In genomic region chr2:190121971-190122370, GRCh38 we compare ENCODE assay signal across 8 cellular contexts. TPM values are rescaled to one million over a fixed set of nuclear protein-coding genes. Genes with fewer than 3 reads are reported as not detected.
A peak's percentile ranks its signal among the peaks of the same experiment; 100 is the strongest.
DNase-seq lines count a peak whose midpoint lies in the region; ATAC-seq and TF ChIP-seq lines count a peak whose summit lies in the region.

No MANE protein-coding gene starts in this region.

- no peaks in the 10 kb centered on the region for H3K4me1 Mint-ChIP-seq in chondrocyte (ENCODE audit: low read depth)

- no peak overlapping the region for H3K4me3 ChIP-seq in vagina

- intact Hi-C loops in vagina (cut with DNase I): no loop called here

- TF ChIP-seq POLR2A in vagina (IDR thresholded peaks at IDR 0.05): no peak

- H3K9me3 Mint-ChIP-seq in chondrocyte (ENCODE audit: low read depth): no peaks in the 10 kb centered on the region

- H3K9me3 ChIP-seq in vagina: no peaks in the 10 kb centered on the region

- H3K27me3 Mint-ChIP-seq in chondrocyte (ENCODE audit: low read depth): no peaks in the 10 kb centered on the region

- peak; percentile 86 for DNase-seq in Ammon's horn (ENCODE audit: low spot score)
- DNase-seq in LoVo (ENCODE audit: low spot score): peak; percentile 22
- no peak for DNase-seq in chondrocyte (ENCODE audit: low spot score)
- DNase-seq in pons (ENCODE audit: low spot score): peak; percentile 95
- no peak for DNase-seq in cortex of kidney (lab: John Stamatoyannopoulos, UW)
- DNase-seq in activated gamma-delta T cell treated with Interleukin-2 at 50 U/mL for 16 hours: no peak
- DNase-seq in vagina (ENCODE audit: extremely low spot score in 2 of 2): no peak

- H3K27ac Mint-ChIP-seq in chondrocyte (ENCODE audit: unreplicated experiment): no peak overlapping the region

- peaks cover 5% of the 10 kb centered on the region for H3K4me1 ChIP-seq in vagina

- TF ChIP-seq CTCF in chondrocyte (IDR thresholded peaks at IDR 0.05) (peak; percentile 79), vagina (IDR thresholded peaks at IDR 0.05) (no peak)

- no peak overlapping the region for H3K4me3 Mint-ChIP-seq in chondrocyte (ENCODE audit: unreplicated experiment)

- no peaks in the 10 kb centered on the region for H3K27me3 ChIP-seq in vagina

- peaks cover 1% of the 10 kb centered on the region for H3K36me3 Mint-ChIP-seq in chondrocyte (ENCODE audit: low read depth)

- H3K36me3 ChIP-seq in vagina: no peaks in the 10 kb centered on the region

- no peak overlapping the region for H3K27ac ChIP-seq in vagina

- peak; percentile 77 for ATAC-seq in GM19035 (IDR thresholded peaks at IDR 0.05; ENCODE audit: unreplicated experiment)

RNA-seq across cellular contexts. Expression of gene MSTN, which starts 59.4 kb away (rescaled TPM):
- 0.44 to 0.99 TPM (median 0.45 TPM) in 3 replicates for total RNA-seq in chondrocyte
- total RNA-seq in vagina: 0.74 TPM

Comparison
In these comparisons a context has a peak if more than half of its experiments do, and no peak if none do; other contexts are left out.
1. DNase-seq: peak in Ammon's horn (single experiment), LoVo (single experiment) and pons (single experiment); none in chondrocyte (single experiment), cortex of kidney (single experiment), activated gamma-delta T cell treated with Interleukin-2 at 50 U/mL for 16 hours (single experiment) and vagina (0 of 2).